ENCODE assay signal across 38 cellular contexts in the genomic region with DNA sequence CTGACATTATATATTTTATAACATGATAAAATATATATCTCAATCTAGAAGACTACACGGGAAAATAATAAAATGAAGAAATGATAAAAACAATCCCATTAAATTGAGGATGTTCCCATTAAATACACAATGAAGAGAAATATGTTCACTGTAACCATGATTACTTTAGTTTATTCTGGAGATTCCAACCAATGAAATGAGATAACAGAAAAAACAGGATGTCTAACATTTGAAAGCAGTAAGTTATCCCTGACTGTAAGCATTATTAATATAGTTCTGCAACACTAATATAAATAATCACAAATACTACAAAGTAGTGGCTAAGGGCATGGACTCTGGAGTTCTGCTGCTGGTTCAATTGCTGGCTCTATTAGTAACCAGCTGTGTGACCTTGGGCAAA.
"Had no signal": no experiment of that assay in that cellular context is flagged by ENCODE, and none has a peak within 500 bp of the region (broad histone marks: within the 10 kb centered on the region; RNA-seq: fewer than 3 reads in every experiment).

No MANE protein-coding gene starts in this region.

- H3K4me1 ChIP-seq: adrenal gland, body of pancreas, breast epithelium had no signal

- H3K9me3 Mint-ChIP-seq: activated CD4-positive, alpha-beta memory T cell treated with anti-CD3 and anti-CD28 coated beads, Interleukin-2, amount 10 ng/mL, durations not matched to agents 7 days and 5 days; activated CD4-positive, alpha-beta T cell treated with anti-CD3 and anti-CD28 coated beads, Interleukin-2, amount 10 ng/mL, durations not matched to agents 7 days and 5 days; activated naive CD4-positive, alpha-beta T cell treated with anti-CD3 and anti-CD28 coated beads, Interleukin-2, amount 10 ng/mL, durations not matched to agents 7 days and 5 days; activated naive CD4-positive, alpha-beta T cell treated with anti-CD3 and anti-CD28 coated beads, Interleukin-2, amount 50 U/mL, for 24 hours; activated naive CD8-positive, alpha-beta T cell treated with anti-CD3 and anti-CD28 coated beads, Interleukin-2, amount 10 ng/mL, durations not matched to agents 7 days and 5 days; activated T-cell treated with anti-CD3 and anti-CD28 coated beads, Interleukin-2, amount 50 U/mL, for 24 hours; activated T-helper 2 cell treated with anti-CD3 and anti-CD28 coated beads, Interferon-gamma antibody, Interleukin-2, Interleukin-4, amounts not matched to agents 10 μg/mL and 5 μg/mL and 100 μg/mL, durations not matched to agents 14 hours and 24 hours and 36 hours; T-helper 1 cell treated with Interleukin-12 subunit alpha and Interleukin-12 subunit beta and Interleukin-4 antibody, amounts not matched to agents 30 μg/mL and 1 μg/mL, for 36 hours; T-helper 2 cell treated with Interferon-gamma antibody and Interleukin-4, amounts not matched to agents 5 μg/mL and 100 μg/mL, for 36 hours; WTC11 had no signal

- ATAC-seq: activated CD4-positive, alpha-beta T cell treated with anti-CD3 and anti-CD28 coated beads for 36 hours; activated CD4-positive, CD25-positive, alpha-beta regulatory T cell treated with anti-CD3 and anti-CD28 coated beads, Interleukin-2, amount 50 U/mL, for 24 hours; activated CD8-positive, alpha-beta memory T cell treated with anti-CD3 and anti-CD28 coated beads, Interleukin-2, amount 10 ng/mL, durations not matched to agents 7 days and 5 days; activated CD8-positive, alpha-beta T cell treated with anti-CD3 and anti-CD28 coated beads, Interleukin-2, amount 10 ng/mL, durations not matched to agents 7 days and 5 days; body of pancreas; WTC11 had no signal

- H3K4me1 Mint-ChIP-seq: activated CD4-positive, alpha-beta memory T cell treated with anti-CD3 and anti-CD28 coated beads, Interleukin-2, amount 10 ng/mL, durations not matched to agents 7 days and 5 days; activated CD4-positive, alpha-beta T cell treated with anti-CD3 and anti-CD28 coated beads for 36 hours; activated CD4-positive, alpha-beta T cell treated with anti-CD3 and anti-CD28 coated beads, Interleukin-2, amount 10 ng/mL, durations not matched to agents 7 days and 5 days; activated CD8-positive, alpha-beta memory T cell treated with anti-CD3 and anti-CD28 coated beads, Interleukin-2, amount 10 ng/mL, durations not matched to agents 7 days and 5 days; activated naive CD4-positive, alpha-beta T cell treated with anti-CD3 and anti-CD28 coated beads, Interleukin-2, amount 10 ng/mL, durations not matched to agents 7 days and 5 days; activated naive CD4-positive, alpha-beta T cell treated with anti-CD3 and anti-CD28 coated beads, Interleukin-2, amount 50 U/mL, for 24 hours; activated naive CD8-positive, alpha-beta T cell treated with anti-CD3 and anti-CD28 coated beads, Interleukin-2, amount 10 ng/mL, durations not matched to agents 7 days and 5 days had no signal

- H3K4me3 Mint-ChIP-seq: activated CD4-positive, alpha-beta memory T cell treated with anti-CD3 and anti-CD28 coated beads, Interleukin-2, amount 10 ng/mL, durations not matched to agents 7 days and 5 days; activated CD4-positive, alpha-beta T cell treated with anti-CD3 and anti-CD28 coated beads for 36 hours; activated CD4-positive, alpha-beta T cell treated with anti-CD3 and anti-CD28 coated beads, Interleukin-2, amount 10 ng/mL, durations not matched to agents 7 days and 5 days; activated CD8-positive, alpha-beta memory T cell treated with anti-CD3 and anti-CD28 coated beads, Interleukin-2, amount 10 ng/mL, durations not matched to agents 7 days and 5 days; activated CD8-positive, alpha-beta T cell treated with anti-CD3 and anti-CD28 coated beads, Interleukin-2, amount 10 ng/mL, durations not matched to agents 7 days and 5 days; activated naive CD4-positive, alpha-beta T cell treated with anti-CD3 and anti-CD28 coated beads, Interleukin-2, amount 10 ng/mL, durations not matched to agents 7 days and 5 days; activated naive CD4-positive, alpha-beta T cell treated with anti-CD3 and anti-CD28 coated beads, Interleukin-2, amount 50 U/mL, for 24 hours; activated naive CD8-positive, alpha-beta T cell; activated naive CD8-positive, alpha-beta T cell treated with anti-CD3 and anti-CD28 coated beads, Interleukin-2, amount 10 ng/mL, durations not matched to agents 7 days and 5 days; activated T-cell treated with anti-CD3 and anti-CD28 coated beads, Interleukin-2, amount 50 U/mL, for 24 hours; T-helper 1 cell treated with Interleukin-12 subunit alpha and Interleukin-12 subunit beta and Interleukin-4 antibody, amounts not matched to agents 30 μg/mL and 1 μg/mL, for 36 hours; T-helper 2 cell treated with Interferon-gamma antibody and Interleukin-4, amounts not matched to agents 5 μg/mL and 100 μg/mL, for 36 hours; WTC11 had no signal

- H3K27me3 Mint-ChIP-seq: activated CD4-positive, alpha-beta memory T cell treated with anti-CD3 and anti-CD28 coated beads, Interleukin-2, amount 10 ng/mL, durations not matched to agents 7 days and 5 days; activated CD4-positive, alpha-beta T cell treated with anti-CD3 and anti-CD28 coated beads, Interleukin-2, amount 10 ng/mL, durations not matched to agents 7 days and 5 days; activated CD8-positive, alpha-beta memory T cell treated with anti-CD3 and anti-CD28 coated beads, Interleukin-2, amount 10 ng/mL, durations not matched to agents 7 days and 5 days; activated naive CD4-positive, alpha-beta T cell treated with anti-CD3 and anti-CD28 coated beads, Interleukin-2, amount 10 ng/mL, durations not matched to agents 7 days and 5 days; activated naive CD4-positive, alpha-beta T cell treated with anti-CD3 and anti-CD28 coated beads, Interleukin-2, amount 50 U/mL, for 24 hours; activated naive CD8-positive, alpha-beta T cell; activated naive CD8-positive, alpha-beta T cell treated with anti-CD3 and anti-CD28 coated beads, Interleukin-2, amount 10 ng/mL, durations not matched to agents 7 days and 5 days had no signal

- FAIRE-seq: astrocyte, TTC549 had no signal

- H3K36me3 ChIP-seq: adrenal gland, brain microvascular endothelial cell, breast epithelium, WERI-Rb-1 had no signal

- H3K27me3 ChIP-seq: adrenal gland, body of pancreas, brain microvascular endothelial cell, breast epithelium had no signal

- H3K27ac Mint-ChIP-seq: activated CD4-positive, alpha-beta memory T cell treated with anti-CD3 and anti-CD28 coated beads, Interleukin-2, amount 10 ng/mL, durations not matched to agents 7 days and 5 days; activated CD4-positive, alpha-beta T cell treated with anti-CD3 and anti-CD28 coated beads for 36 hours; activated CD4-positive, alpha-beta T cell treated with anti-CD3 and anti-CD28 coated beads, Interleukin-2, amount 10 ng/mL, durations not matched to agents 7 days and 5 days; activated CD8-positive, alpha-beta memory T cell treated with anti-CD3 and anti-CD28 coated beads, Interleukin-2, amount 10 ng/mL, durations not matched to agents 7 days and 5 days; activated CD8-positive, alpha-beta T cell treated with anti-CD3 and anti-CD28 coated beads, Interleukin-2, amount 10 ng/mL, durations not matched to agents 7 days and 5 days; activated naive CD4-positive, alpha-beta T cell treated with anti-CD3 and anti-CD28 coated beads, Interleukin-2, amount 10 ng/mL, durations not matched to agents 7 days and 5 days; activated naive CD4-positive, alpha-beta T cell treated with anti-CD3 and anti-CD28 coated beads, Interleukin-2, amount 50 U/mL, for 24 hours; activated naive CD8-positive, alpha-beta T cell; activated naive CD8-positive, alpha-beta T cell treated with anti-CD3 and anti-CD28 coated beads, Interleukin-2, amount 10 ng/mL, durations not matched to agents 7 days and 5 days; activated T-cell treated with anti-CD3 and anti-CD28 coated beads, Interleukin-2, amount 50 U/mL, for 24 hours; activated T-helper 2 cell treated with anti-CD3 and anti-CD28 coated beads, Interferon-gamma antibody, Interleukin-2, Interleukin-4, amounts not matched to agents 10 μg/mL and 5 μg/mL and 100 μg/mL, durations not matched to agents 14 hours and 24 hours and 36 hours; T-helper 1 cell treated with Interleukin-12 subunit alpha and Interleukin-12 subunit beta and Interleukin-4 antibody, amounts not matched to agents 30 μg/mL and 1 μg/mL, for 36 hours; T-helper 2 cell treated with Interferon-gamma antibody and Interleukin-4, amounts not matched to agents 5 μg/mL and 100 μg/mL, for 36 hours; WTC11 had no signal

- H3K36me3 Mint-ChIP-seq: activated CD8-positive, alpha-beta memory T cell treated with anti-CD3 and anti-CD28 coated beads, Interleukin-2, amount 10 ng/mL, durations not matched to agents 7 days and 5 days; activated naive CD4-positive, alpha-beta T cell treated with anti-CD3 and anti-CD28 coated beads, Interleukin-2, amount 10 ng/mL, durations not matched to agents 7 days and 5 days; activated naive CD4-positive, alpha-beta T cell treated with anti-CD3 and anti-CD28 coated beads, Interleukin-2, amount 50 U/mL, for 24 hours; activated naive CD8-positive, alpha-beta T cell; activated naive CD8-positive, alpha-beta T cell treated with anti-CD3 and anti-CD28 coated beads, Interleukin-2, amount 10 ng/mL, durations not matched to agents 7 days and 5 days; WTC11 had no signal

- DNase-seq: activated CD4-positive, alpha-beta memory T cell treated with anti-CD3 and anti-CD28 coated beads, Interleukin-2, amount 10 ng/mL, durations not matched to agents 7 days and 5 days; activated CD4-positive, alpha-beta T cell treated with anti-CD3 and anti-CD28 coated beads for 1 hour; activated CD4-positive, alpha-beta T cell treated with anti-CD3 and anti-CD28 coated beads for 36 hours; activated CD4-positive, alpha-beta T cell treated with anti-CD3 and anti-CD28 coated beads for 48 hours; activated CD4-positive, alpha-beta T cell treated with anti-CD3 and anti-CD28 coated beads, Interleukin-2, amount 10 ng/mL, durations not matched to agents 7 days and 5 days; activated CD4-positive, alpha-beta T cell treated with anti-CD3 and anti-CD28 coated beads, Interleukin-2, amount 50 U/mL, for 48 hours; activated CD4-positive, CD25-positive, alpha-beta regulatory T cell; activated CD8-positive, alpha-beta memory T cell treated with anti-CD3 and anti-CD28 coated beads for 24 hours; activated CD8-positive, alpha-beta memory T cell treated with anti-CD3 and anti-CD28 coated beads, Interleukin-2, amount 10 ng/mL, durations not matched to agents 7 days and 5 days; activated CD8-positive, alpha-beta memory T cell treated with anti-CD3 and anti-CD28 coated beads, Interleukin-2, amount 50 U/mL, for 48 hours; activated CD8-positive, alpha-beta T cell treated with anti-CD3 and anti-CD28 coated beads, Interleukin-2, amount 10 ng/mL, durations not matched to agents 7 days and 5 days; activated effector memory CD4-positive, alpha-beta T cell treated with Interleukin-2 at 50 U/mL for 16 hours; activated gamma-delta T cell; activated naive CD4-positive, alpha-beta T cell treated with anti-CD3 and anti-CD28 coated beads, Interleukin-2, amount 10 ng/mL, durations not matched to agents 7 days and 5 days; activated naive CD4-positive, alpha-beta T cell treated with Interleukin-2 at 50 U/mL for 16 hours; activated naive CD8-positive, alpha-beta T cell treated with anti-CD3 and anti-CD28 coated beads, Interleukin-2, amount 10 ng/mL, durations not matched to agents 7 days and 5 days; activated T-cell treated with anti-CD3 and anti-CD28 coated beads, Interleukin-2, amount 50 U/mL, for 24 hours; activated T-cell treated with anti-CD3 and anti-CD28 coated beads, Interleukin-2, amount 50 U/mL, for 48 hours; adrenal gland; amniotic stem cell; aorta; body of pancreas; brain microvascular endothelial cell; central memory CD4-positive, alpha-beta T cell; T-helper 1 cell; T-helper 2 cell; T-helper 9 cell; WERI-Rb-1 had no signal

- H3K27ac ChIP-seq: adrenal gland, body of pancreas, brain microvascular endothelial cell, breast epithelium, WERI-Rb-1 had no signal

- H3K4me3 ChIP-seq: adrenal gland, body of pancreas, breast epithelium had no signal

- H3K9me3 ChIP-seq: adrenal gland, body of pancreas, breast epithelium had no signal
